9 cellular contexts compared by ENCODE assay signal in the genomic region with DNA sequence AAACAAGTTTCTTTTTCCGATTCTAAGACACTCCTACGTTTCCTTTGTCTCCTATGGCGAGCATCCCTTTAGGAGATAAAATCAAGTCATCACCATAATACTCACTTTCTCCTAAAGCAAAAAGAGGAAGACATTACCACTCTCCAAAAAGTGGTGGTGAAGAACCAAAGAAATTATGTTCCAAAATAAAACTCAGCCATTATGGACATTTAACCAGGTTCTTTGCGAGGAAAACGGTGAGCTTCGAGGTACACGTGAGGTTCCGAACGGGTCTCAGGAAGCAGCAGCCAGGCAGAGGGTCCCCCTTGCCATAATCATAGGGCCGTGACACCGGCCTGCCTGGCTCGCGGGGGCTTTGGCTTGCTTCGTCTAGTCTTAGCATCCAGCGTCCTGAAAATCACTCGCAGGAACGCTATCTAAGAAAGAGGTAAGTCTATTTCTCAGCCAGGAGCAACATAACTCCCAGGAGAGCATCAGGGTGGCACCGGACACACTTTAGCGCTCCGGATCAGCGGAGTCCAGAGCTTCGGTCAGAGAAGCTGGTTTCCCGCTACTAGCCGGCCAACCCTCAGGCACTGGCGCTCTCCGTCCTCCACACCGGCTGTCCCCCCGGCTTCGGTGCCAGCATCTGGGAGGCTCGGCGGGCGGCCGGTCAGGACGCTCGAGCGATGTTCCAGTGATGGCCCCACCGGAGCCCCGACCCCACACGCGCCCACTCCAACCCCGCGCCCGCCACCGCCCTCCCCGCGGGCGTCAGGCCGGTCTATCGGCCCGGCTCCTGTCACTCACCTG. TPM values are rescaled to one million over a fixed set of nuclear protein-coding genes. Genes with fewer than 3 reads are reported as not detected.
A peak's percentile ranks its signal among the peaks of the same experiment; 100 is the strongest.
DNase-seq lines count a peak whose midpoint lies in the region; ATAC-seq and TF ChIP-seq lines count a peak whose summit lies in the region.
"Had no signal": no experiment of that assay in that cellular context is flagged by ENCODE, and none has a peak within 500 bp of the region (broad histone marks: within the 10 kb centered on the region; RNA-seq: fewer than 3 reads in every experiment).

No MANE protein-coding gene starts in this region.

- TF ChIP-seq POLR2A in Peyer's patch (IDR thresholded peaks at IDR 0.05), result no peak
- TF ChIP-seq POLR2A in stomach (IDR thresholded peaks at IDR 0.05), result no peak

- H3K79me2 ChIP-seq in ACC112 (ENCODE audit: control insufficient read depth, insufficient read depth, low read length, unreplicated experiment), result peaks cover 49% of the 10 kb centered on the region

- peak overlapping the region; percentile 65 for H3K27ac ChIP-seq in ACC112 (ENCODE audit: low read depth, low read length)
- H3K27ac ChIP-seq in Peyer's patch, result peak overlapping the region; percentile 92 to 96 (median 94)
- peak overlapping the region; percentile 99 for H3K27ac ChIP-seq in caudate nucleus (ENCODE audit: low read depth, low read length)
- peak overlapping the region; percentile 92 to 99 (median 96) for H3K27ac ChIP-seq in stomach

- H3K27me3 ChIP-seq in ACC112 (ENCODE audit: insufficient read depth, low read length) (no peaks in the 10 kb centered on the region), Peyer's patch (no peaks in the 10 kb centered on the region), stomach (no peaks in the 10 kb centered on the region)

- H3K36me3 ChIP-seq in ACC112 (ENCODE audit: insufficient read depth, low read length) (no peaks in the 10 kb centered on the region), Peyer's patch (peaks cover 0 to 14% (median 0%) of the 10 kb centered on the region in 3 donors), stomach (peaks cover 0 to 35% (median 29%) of the 10 kb centered on the region in 4 donors)

- WGBS in stomach, 5 donors, result 1 to 2% (median 2%) methylated on average over 22 to 50 of the region's 50 CpGs

- peaks cover 11% of the 10 kb centered on the region for H3K4me1 ChIP-seq in ACC112 (ENCODE audit: control insufficient read depth, insufficient read depth, low read length, unreplicated experiment)
- H3K4me1 ChIP-seq in Peyer's patch, result peaks cover 3 to 40% (median 7%) of the 10 kb centered on the region in 4 donors
- H3K4me1 ChIP-seq in stomach, result peaks cover 33 to 57% (median 52%) of the 10 kb centered on the region in 4 donors

- H3K4me3 ChIP-seq in ACC112 (ENCODE audit: low read depth, low read length) (peak overlapping the region; percentile 86), Peyer's patch (peak overlapping the region; percentile 62 to 96 (median 91)), stomach (peak overlapping the region; percentile 79 to 98 (median 92))

- ATAC-seq in GM18508 (IDR thresholded peaks at IDR 0.05; ENCODE audit: insufficient read depth, unreplicated experiment) (peak; percentile 17), HG02943 (IDR thresholded peaks at IDR 0.05; ENCODE audit: low read depth, unreplicated experiment) (peak; percentile 35), left colon (peak; percentile 60)

- DNase-seq in Peyer's patch (peak in 2 of 3 donors; percentile 39 to 55), caudate nucleus (lab: John Stamatoyannopoulos, UW) (peak in 9 of 61 donors; percentile 44 to 71 (median 62)), left colon (peak in 1 of 2 donors; percentile 55), stomach (peak; percentile 39), NCI-H1436 treated with DMSO at 0.1 percent for 48 hours (lab: John Stamatoyannopoulos, UW) (no peak)

- H3K9me3 ChIP-seq in Peyer's patch (no peaks in the 10 kb centered on the region), stomach (no peaks in the 10 kb centered on the region)

- TF ChIP-seq CTCF in Peyer's patch (IDR thresholded peaks at IDR 0.05), result no peak
- no peak for TF ChIP-seq CTCF in stomach (IDR thresholded peaks at IDR 0.05)

- intact Hi-C loops in left colon (cut with DNase I, micrococcal nuclease) (no loop called here), stomach (cut with DNase I; ENCODE audit: low total_unique reads) (no loop called here)

- H2AFZ ChIP-seq in ACC112 (ENCODE audit: low read length, unreplicated experiment), result peak overlapping the region; percentile 64

- TF ChIP-seq EP300 in stomach (IDR thresholded peaks at IDR 0.05), result no peak

RNA-seq across cellular contexts. Expression of gene IP6K1, which starts 0.6 kb away (rescaled TPM):
- total RNA-seq in Peyer's patch (10 to 100 TPM; 30.6 to 56.1 (median 46.8) TPM), left colon (10 to 100 TPM; 29.2 to 36.9 TPM), stomach (10 to 100 TPM; 16.8 to 68.3 (median 36.4) TPM)
- 10 to 100 TPM in 2 of 3 donors, 1 to 10 TPM in 1; 7.7 to 16.1 (median 11.5) TPM for polyA plus RNA-seq in stomach

RNA-seq across cellular contexts. Expression of gene CDHR4, which starts 13.9 kb away (rescaled TPM):
- 1 to 10 TPM in 1 of 4 donors, not detected in 3; 1.0 TPM for total RNA-seq in Peyer's patch
- total RNA-seq in left colon, result under 1 TPM in 1 of 2 donors, not detected in 1; 0.20 TPM
- total RNA-seq in stomach, result under 1 TPM in 2 of 5 donors, not detected in 3; under 0.01 to 0.73 TPM
- polyA plus RNA-seq in stomach, result under 1 TPM in 1 of 3 donors, not detected in 2; 0.18 TPM
- total RNA-seq: LHCN-M2 had no signal

RNA-seq across cellular contexts. Expression of gene INKA1, which starts 17.3 kb away (rescaled TPM):
- total RNA-seq in Peyer's patch (10 to 100 TPM in 1 of 4 donors, 1 to 10 TPM in 1, not detected in 2; 1.9 to 22.3 TPM), left colon (1 to 10 TPM in 1 of 2 donors, under 1 TPM in 1; 0.27 to 2.0 TPM), stomach (1 to 10 TPM in 3 of 5 donors, not detected in 2; 1.8 to 3.3 (median 2.3) TPM)
- polyA plus RNA-seq in stomach, result 10 to 100 TPM in 1 of 3 donors, 1 to 10 TPM in 2; 4.4 to 15.0 (median 5.5) TPM

RNA-seq across cellular contexts. Expression of gene UBA7, which starts 28.0 kb away (rescaled TPM):
- total RNA-seq in Peyer's patch, result 100 to 1,000 TPM; 155 to 349 (median 263) TPM
- 100 to 1,000 TPM in 1 of 2 donors, 10 to 100 TPM in 1; 71.6 to 102 TPM for total RNA-seq in left colon
- 100 to 1,000 TPM in 1 of 5 donors, 10 to 100 TPM in 4; 36.2 to 250 (median 76.3) TPM for total RNA-seq in stomach
- polyA plus RNA-seq in stomach, result 10 to 100 TPM; 27.2 to 56.2 (median 30.2) TPM
